Comparison of ENCODE assay signal across 19 cellular contexts in the genomic region with DNA sequence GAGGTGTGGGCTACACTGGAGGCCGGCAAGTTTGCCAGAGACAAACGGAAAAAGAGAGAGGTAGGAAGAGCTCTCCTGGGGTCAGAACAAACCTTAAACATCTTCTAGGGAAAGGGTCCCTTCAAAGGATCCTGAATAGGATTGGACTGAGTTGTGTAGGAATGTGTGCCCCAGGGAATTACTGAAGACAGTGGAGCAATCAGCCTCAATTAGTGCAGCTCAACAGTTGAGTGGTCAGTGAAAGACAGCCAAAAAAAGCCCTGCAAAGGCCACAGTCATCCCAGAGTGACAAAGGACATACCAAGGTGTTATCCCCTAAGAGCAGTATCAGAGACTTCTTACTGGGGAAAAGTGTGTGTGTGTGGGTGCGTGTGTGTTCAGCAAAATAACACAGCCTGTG.
DNase-seq lines count a peak whose midpoint lies in the region; ATAC-seq and TF ChIP-seq lines count a peak whose summit lies in the region.
"Had no signal": no experiment of that assay in that cellular context is flagged by ENCODE, and none has a peak within 500 bp of the region (broad histone marks: within the 10 kb centered on the region; RNA-seq: fewer than 3 reads in every experiment).

No MANE protein-coding gene starts in this region.

- no peaks in the 10 kb centered on the region for H3K27me3 ChIP-seq in BLaER1 treated with 17β-estradiol and CSF1 and Interleukin-3, amounts not matched to agents 10 nM and 100 nM
- no peaks in the 10 kb centered on the region for H3K27me3 ChIP-seq in CD8-positive, alpha-beta memory T cell (ENCODE audit: insufficient read depth, low read length, poor library complexity, severe bottlenecking)
- H3K27me3 ChIP-seq in mesendoderm (ENCODE audit: insufficient read depth, low read length, poor library complexity) (no peaks in the 10 kb centered on the region), endodermal cell (ENCODE audit: control insufficient read depth, insufficient read depth, low read length, poor library complexity, severe bottlenecking) (no peaks in the 10 kb centered on the region)
- H3K27me3 ChIP-seq: colonic mucosa, sigmoid colon had no signal

- peak overlapping the region in 6 of 10 experiments; percentile 28 to 52 (median 45); a peak in 8 of 20 replicates for H3K4me3 ChIP-seq in BLaER1 treated with 17β-estradiol and CSF1 and Interleukin-3, amounts not matched to agents 10 nM and 100 nM
- no peak overlapping the region for H3K4me3 ChIP-seq in CD8-positive, alpha-beta memory T cell (ENCODE audit: low read length)
- H3K4me3 ChIP-seq in mesendoderm (ENCODE audit: low read length) (no peak overlapping the region), endodermal cell (ENCODE audit: low read length) (no peak overlapping the region)
- H3K4me3 ChIP-seq: colonic mucosa, lung, sigmoid colon, tibial artery had no signal

- peaks cover 7 to 93% (median 21%) of the 10 kb centered on the region in 3 donors for H3K36me3 Mint-ChIP-seq in CD8-positive, alpha-beta memory T cell
- H3K36me3 Mint-ChIP-seq in activated CD8-positive, alpha-beta T cell treated with anti-CD3 and anti-CD28 coated beads, Interleukin-2, amount 10 ng/mL, durations not matched to agents 7 days and 5 days (ENCODE audit: low read depth) = peaks cover 80% of the 10 kb centered on the region
- peaks cover 7% of the 10 kb centered on the region for H3K36me3 Mint-ChIP-seq in endodermal cell (ENCODE audit: low read depth)

- H3K9me3 ChIP-seq in BLaER1 treated with 17β-estradiol and CSF1 and Interleukin-3, amounts not matched to agents 10 nM and 100 nM (replicated peaks in 1 of 11) = no peaks in the 10 kb centered on the region; a peak in 1 of 22 replicates
- H3K9me3 ChIP-seq in CD8-positive, alpha-beta memory T cell (ENCODE audit: low read length) = no peaks in the 10 kb centered on the region
- no peaks in the 10 kb centered on the region for H3K9me3 ChIP-seq in endodermal cell (ENCODE audit: control insufficient read depth, low read length)
- H3K9me3 ChIP-seq: colonic mucosa, sigmoid colon, tibial artery had no signal

- DNase-seq in CD8-positive, alpha-beta memory T cell = no peak
- no peak for DNase-seq in activated CD8-positive, alpha-beta T cell treated with anti-CD3 and anti-CD28 coated beads, Interleukin-2, amount 10 ng/mL, durations not matched to agents 7 days and 5 days
- DNase-seq in mesendoderm = peak; percentile 48
- no peak for DNase-seq in OCI-M2 (lab: John Stamatoyannopoulos, UW; ENCODE audit: unreplicated experiment)
- DNase-seq in caudate nucleus (lab: John Stamatoyannopoulos, UW) = no peak
- DNase-seq in endodermal cell = no peak
- DNase-seq: activated effector memory CD4-positive, alpha-beta T cell treated with Interleukin-2 at 50 U/mL for 16 hours; Calu3; colonic mucosa; GOT3; NCI-H1092 treated with DMSO at 0.1 percent for 48 hours; NCI-H2029 treated with DMSO at 0.1 percent for 48 hours; NCI-H524 treated with DMSO at 0.1 percent for 48 hours; sigmoid colon; SW 1271; tibial artery had no signal

- POLR2A ChIA-PET in CD8-positive, alpha-beta memory T cell (lab: Charles Lee) = interaction anchor here (0.6 kb wide), 1 partner anchor 79 kb away, joined by 7 read pairs; no protein-coding TSS in a partner anchor
- POLR2A ChIA-PET in activated CD8-positive, alpha-beta T cell treated with anti-CD3 and anti-CD28 coated beads, Interleukin-2, amount 10 ng/mL, durations not matched to agents 7 days and 5 days (lab: Charles Lee) = no interaction called here

- no peak overlapping the region for H2BK120ac ChIP-seq in mesendoderm (ENCODE audit: low read depth, low read length)

- no peak overlapping the region for H2BK5ac ChIP-seq in mesendoderm (ENCODE audit: low read length)

- H3K36me3 ChIP-seq in BLaER1 treated with 17β-estradiol and CSF1 and Interleukin-3, amounts not matched to agents 10 nM and 100 nM = peaks cover 0 to 71% (median 39%) of the 10 kb centered on the region in 11 experiments; a peak in 18 of 22 replicates
- H3K36me3 ChIP-seq in CD8-positive, alpha-beta memory T cell (ENCODE audit: insufficient read depth, low read length) = peaks cover 57% of the 10 kb centered on the region
- no peaks in the 10 kb centered on the region for H3K36me3 ChIP-seq in mesendoderm (ENCODE audit: control insufficient read depth, insufficient read depth, low read length)
- H3K36me3 ChIP-seq in endodermal cell (ENCODE audit: control insufficient read depth, insufficient read depth, low read length) = no peaks in the 10 kb centered on the region
- H3K36me3 ChIP-seq: colonic mucosa had no signal

- no peak overlapping the region for H3K23ac ChIP-seq in mesendoderm (ENCODE audit: low read length)

- H3K79me1 ChIP-seq in mesendoderm (ENCODE audit: low read length) = no peaks in the 10 kb centered on the region

- no peak overlapping the region for H4K8ac ChIP-seq in mesendoderm (ENCODE audit: low read depth, low read length)

- no CpG with 5 or more reads among the region's 3 CpGs for WGBS in mesendoderm (ENCODE audit: extremely low coverage, insufficient coverage, low lambda C conversion rate)
- WGBS in endodermal cell (ENCODE audit: insufficient coverage in 1 of 2, insufficient read length in 1 of 2), 2 experiments = 69 to 75% methylated on average over 2 to 3 of the region's 3 CpGs

- no peaks in the 10 kb centered on the region for H3K27me3 Mint-ChIP-seq in CD8-positive, alpha-beta memory T cell
- no peaks in the 10 kb centered on the region for H3K27me3 Mint-ChIP-seq in activated CD8-positive, alpha-beta T cell treated with anti-CD3 and anti-CD28 coated beads, Interleukin-2, amount 10 ng/mL, durations not matched to agents 7 days and 5 days (ENCODE audit: low read depth)
- H3K27me3 Mint-ChIP-seq in endodermal cell (ENCODE audit: insufficient read depth) = no peaks in the 10 kb centered on the region

- no peak overlapping the region for H3K18ac ChIP-seq in mesendoderm (ENCODE audit: low read length)

- peak overlapping the region; percentile 91 to 99 (median 97) for H3K4me2 ChIP-seq in BLaER1 treated with 17β-estradiol and CSF1 and Interleukin-3, amounts not matched to agents 10 nM and 100 nM
- no peak overlapping the region for H3K4me2 ChIP-seq in mesendoderm (ENCODE audit: low read length)

- CTCF ChIA-PET in CD8-positive, alpha-beta memory T cell (lab: Charles Lee) = interaction anchor here (0.7 to 10.2 kb wide), 4 partner anchors 9 to 257 kb away, joined by 3 to 125 read pairs (median 3); no protein-coding TSS in a partner anchor
- CTCF ChIA-PET in activated CD8-positive, alpha-beta T cell treated with anti-CD3 and anti-CD28 coated beads, Interleukin-2, amount 10 ng/mL, durations not matched to agents 7 days and 5 days (lab: Charles Lee) = interaction anchor here (2.3 to 10.6 kb wide), 5 partner anchors 65 to 258 kb away, joined by 5 to 168 read pairs (median 8); no protein-coding TSS in a partner anchor

- peak overlapping the region in 8 of 11 experiments; percentile 68 to 85 (median 80); a peak in 18 of 22 replicates for H3K9ac ChIP-seq in BLaER1 treated with 17β-estradiol and CSF1 and Interleukin-3, amounts not matched to agents 10 nM and 100 nM
- H3K9ac ChIP-seq in mesendoderm (ENCODE audit: low read length) = no peak overlapping the region
- no peak overlapping the region for H3K9ac ChIP-seq in endodermal cell (ENCODE audit: extremely low read depth, low read length, poor library complexity, severe bottlenecking)
- H3K9ac ChIP-seq: parathyroid adenoma had no signal

- peaks cover 86 to 100% (median 100%) of the 10 kb centered on the region in 10 experiments for H3K4me1 ChIP-seq in BLaER1 treated with 17β-estradiol and CSF1 and Interleukin-3, amounts not matched to agents 10 nM and 100 nM
- H3K4me1 ChIP-seq in CD8-positive, alpha-beta memory T cell (ENCODE audit: insufficient read depth, low read length) = peaks cover 47% of the 10 kb centered on the region
- peaks cover 4% of the 10 kb centered on the region for H3K4me1 ChIP-seq in mesendoderm (ENCODE audit: control insufficient read depth, low read depth, low read length)
- H3K4me1 ChIP-seq in endodermal cell (ENCODE audit: control insufficient read depth, insufficient read depth, low read length) = peaks cover 3% of the 10 kb centered on the region
- H3K4me1 ChIP-seq: colonic mucosa, sigmoid colon, tibial artery had no signal

- H3K56ac ChIP-seq in mesendoderm (ENCODE audit: low read length) = no peak overlapping the region

- H4K5ac ChIP-seq in mesendoderm (ENCODE audit: low read length) = no peak overlapping the region

- ATAC-seq in activated CD8-positive, alpha-beta T cell treated with anti-CD3 and anti-CD28 coated beads, Interleukin-2, amount 10 ng/mL, durations not matched to agents 7 days and 5 days = no peak

- peaks cover 0 to 36% (median 0%) of the 10 kb centered on the region in 11 experiments; a peak in 2 of 22 replicates for H4K20me1 ChIP-seq in BLaER1 treated with 17β-estradiol and CSF1 and Interleukin-3, amounts not matched to agents 10 nM and 100 nM

- TF ChIP-seq CTCF in endodermal cell (conservative IDR thresholded peaks at IDR 0.05) = no peak

- no peak overlapping the region for H2BK15ac ChIP-seq in mesendoderm (replicated peaks; ENCODE audit: low read depth)

- peaks cover 39 to 52% (median 46%) of the 10 kb centered on the region in 3 donors for H3K4me1 Mint-ChIP-seq in CD8-positive, alpha-beta memory T cell
- peaks cover 78% of the 10 kb centered on the region for H3K4me1 Mint-ChIP-seq in activated CD8-positive, alpha-beta T cell treated with anti-CD3 and anti-CD28 coated beads, Interleukin-2, amount 10 ng/mL, durations not matched to agents 7 days and 5 days (ENCODE audit: low read depth)
- peaks cover 42% of the 10 kb centered on the region for H3K4me1 Mint-ChIP-seq in endodermal cell

- no peaks in the 10 kb centered on the region for H3K79me2 ChIP-seq in mesendoderm (ENCODE audit: control insufficient read depth, insufficient read depth, low read length)

- H3K4me3 Mint-ChIP-seq in CD8-positive, alpha-beta memory T cell = peak overlapping the region in 2 of 7 donors; percentile 16 to 29
- no peak overlapping the region for H3K4me3 Mint-ChIP-seq in activated CD8-positive, alpha-beta T cell treated with anti-CD3 and anti-CD28 coated beads, Interleukin-2, amount 10 ng/mL, durations not matched to agents 7 days and 5 days
- H3K4me3 Mint-ChIP-seq in endodermal cell = no peak overlapping the region

- peak overlapping the region; percentile 14 to 86 (median 68) for H3K27ac Mint-ChIP-seq in CD8-positive, alpha-beta memory T cell
- H3K27ac Mint-ChIP-seq in activated CD8-positive, alpha-beta T cell treated with anti-CD3 and anti-CD28 coated beads, Interleukin-2, amount 10 ng/mL, durations not matched to agents 7 days and 5 days = peak overlapping the region; percentile 91
- no peak overlapping the region for H3K27ac Mint-ChIP-seq in endodermal cell

- no peak overlapping the region for H3K4ac ChIP-seq in mesendoderm (ENCODE audit: low read depth, low read length)

- H3K27ac ChIP-seq in BLaER1 treated with 17β-estradiol and CSF1 and Interleukin-3, amounts not matched to agents 10 nM and 100 nM = peak overlapping the region in 9 of 11 experiments; percentile 75 to 97 (median 95); a peak in 17 of 22 replicates
- H3K27ac ChIP-seq in CD8-positive, alpha-beta memory T cell (ENCODE audit: low read depth, low read length) = no peak overlapping the region
- H3K27ac ChIP-seq in mesendoderm (ENCODE audit: low read depth, low read length) (no peak overlapping the region), caudate nucleus (ENCODE audit: low read depth, low read length) (no peak overlapping the region), endodermal cell (ENCODE audit: low read depth, low read length) (no peak overlapping the region)
- H3K27ac ChIP-seq: colonic mucosa, parathyroid adenoma, sigmoid colon, tibial artery had no signal

- H2AK5ac ChIP-seq in mesendoderm (ENCODE audit: low read length) = no peak overlapping the region

- no peaks in the 10 kb centered on the region for H3K9me3 Mint-ChIP-seq in CD8-positive, alpha-beta memory T cell
- H3K9me3 Mint-ChIP-seq in activated CD8-positive, alpha-beta T cell treated with anti-CD3 and anti-CD28 coated beads, Interleukin-2, amount 10 ng/mL, durations not matched to agents 7 days and 5 days (ENCODE audit: insufficient read depth) = no peaks in the 10 kb centered on the region
- H3K9me3 Mint-ChIP-seq in endodermal cell = no peaks in the 10 kb centered on the region

Comparison
In these comparisons a context has a peak if more than half of its experiments do, and no peak if none do; other contexts are left out.
1. H3K27ac ChIP-seq: peak in BLaER1 treated with 17β-estradiol and CSF1 and Interleukin-3, amounts not matched to agents 10 nM and 100 nM (9 of 11); none in CD8-positive, alpha-beta memory T cell (single experiment), mesendoderm (single experiment), caudate nucleus (single experiment) and endodermal cell (single experiment).
2. H3K4me3 ChIP-seq: peak in BLaER1 treated with 17β-estradiol and CSF1 and Interleukin-3, amounts not matched to agents 10 nM and 100 nM (6 of 10); none in CD8-positive, alpha-beta memory T cell (single experiment), mesendoderm (single experiment) and endodermal cell (single experiment).
3. H3K9ac ChIP-seq: peak in BLaER1 treated with 17β-estradiol and CSF1 and Interleukin-3, amounts not matched to agents 10 nM and 100 nM (8 of 11); none in mesendoderm (single experiment) and endodermal cell (single experiment).